In genomic region chr3:123405936-123406510, GRCh38 we compare ENCODE assay signal across 27 cellular contexts. TPM values are rescaled to one million over a fixed set of nuclear protein-coding genes. Genes with fewer than 3 reads are reported as not detected.
DNase-seq lines count a peak whose midpoint lies in the region; ATAC-seq and TF ChIP-seq lines count a peak whose summit lies in the region.
"Had no signal": no experiment of that assay in that cellular context is flagged by ENCODE, and none has a peak within 500 bp of the region (broad histone marks: within the 10 kb centered on the region; RNA-seq: fewer than 3 reads in every experiment).

No MANE protein-coding gene starts in this region.

- ATAC-seq in Right ventricle myocardium inferior (no peak), upper lobe of right lung (no peak), GM19467 (IDR thresholded peaks at IDR 0.05; ENCODE audit: unreplicated experiment) (no peak)
- ATAC-seq: activated CD8-positive, alpha-beta T cell treated with anti-CD3 and anti-CD28 coated beads, Interleukin-2, amount 10 ng/mL, durations not matched to agents 7 days and 5 days; activated naive CD8-positive, alpha-beta T cell treated with anti-CD3 and anti-CD28 coated beads, Interleukin-2, amount 50 U/mL, for 24 hours; stimulated activated memory B cell treated with anti-CD40 and anti-IgM and Interleukin-4, amounts not matched to agents 10 μg/mL and 1 μg/mL and 100 μg/mL, for 72 hours had no signal

- no peaks in the 10 kb centered on the region for H3K27me3 ChIP-seq in left ventricle myocardium inferior (ENCODE audit: low read depth)
- no peaks in the 10 kb centered on the region for H3K27me3 ChIP-seq in upper lobe of right lung
- H3K27me3 ChIP-seq: colonic mucosa, SJSA1 had no signal

- H3K9me3 Mint-ChIP-seq in MCF 10A (ENCODE audit: unreplicated experiment): no peaks in the 10 kb centered on the region
- H3K9me3 Mint-ChIP-seq: activated naive CD8-positive, alpha-beta T cell treated with anti-CD3 and anti-CD28 coated beads, Interleukin-2, amount 50 U/mL, for 24 hours; stimulated activated memory B cell treated with anti-CD40 and anti-IgM and Interleukin-4, amounts not matched to agents 10 μg/mL and 1 μg/mL and 100 μg/mL, for 72 hours had no signal

- no TSS peak for BruUV-seq in MCF 10A (replicated peaks; lab: Mats Ljungman, UMichigan)

- intact Hi-C loops in Right ventricle myocardium inferior (cut with DNase I) (loop anchor here (5.0 kb wide), 1 partner anchor 34 kb away; no protein-coding TSS in a partner anchor), cardiac septum (cut with DNase I) (no loop called here), left ventricle myocardium inferior (cut with micrococcal nuclease) (no loop called here), posterior vena cava (cut with DNase I) (no loop called here), upper lobe of right lung (cut with DNase I) (no loop called here), MCF 10A (cut with micrococcal nuclease) (no loop called here)

- CTCF ChIA-PET in MCF 10A (lab: Yijun Ruan, JAX): no interaction called here

- H3K36me3 Mint-ChIP-seq in MCF 10A (ENCODE audit: insufficient read depth, unreplicated experiment): no peaks in the 10 kb centered on the region
- H3K36me3 Mint-ChIP-seq: CD4-positive, alpha-beta memory T cell; stimulated activated memory B cell treated with anti-CD40 and anti-IgM and Interleukin-4, amounts not matched to agents 10 μg/mL and 1 μg/mL and 100 μg/mL, for 72 hours had no signal

- H3K36me3 ChIP-seq in left ventricle myocardium inferior (no peaks in the 10 kb centered on the region), upper lobe of right lung (no peaks in the 10 kb centered on the region)
- H3K36me3 ChIP-seq: brain microvascular endothelial cell, colonic mucosa, neutrophil, SJSA1 had no signal

- POLR2A ChIA-PET in MCF 10A (lab: Yijun Ruan, JAX): no interaction called here

- DNase-seq in Right ventricle myocardium inferior (ENCODE audit: missing footprints) (peak; percentile 66), cardiac septum (ENCODE audit: low spot score) (no peak), left ventricle myocardium inferior (no peak), posterior vena cava (ENCODE audit: low spot score) (peak; percentile 23), upper lobe of right lung (peak; percentile 15), MCF 10A (ENCODE audit: unreplicated experiment) (no peak), NCI-H1694 (lab: John Stamatoyannopoulos, UW) (no peak)
- DNase-seq: activated CD4-positive, alpha-beta T cell treated with anti-CD3 and anti-CD28 coated beads for 1 hour; activated CD8-positive, alpha-beta T cell treated with anti-CD3 and anti-CD28 coated beads, Interleukin-2, amount 10 ng/mL, durations not matched to agents 7 days and 5 days; activated gamma-delta T cell; activated naive CD8-positive, alpha-beta T cell treated with anti-CD3 and anti-CD28 coated beads, Interleukin-2, amount 50 U/mL, for 24 hours; activated T-cell treated with anti-CD3 and anti-CD28 coated beads for 4 hours; brain microvascular endothelial cell; CD4-positive, alpha-beta memory T cell; DMS153; KG1; mammary epithelial cell; NCI-H1436 treated with DMSO at 0.1 percent for 48 hours; stimulated activated CD4-positive, alpha-beta T cell treated with anti-CD3 and anti-CD28 coated beads, Interleukin-4, amount 100 ng/mL, for 1 hour; T-helper 1 cell; trophoblast cell had no signal

- TF ChIP-seq CTCF in left ventricle myocardium inferior (IDR thresholded peaks at IDR 0.05; ENCODE audit: borderline replicate concordance): no peak
- no peak for TF ChIP-seq CTCF in upper lobe of right lung (IDR thresholded peaks at IDR 0.05)
- no peak for TF ChIP-seq CTCF in MCF 10A (IDR thresholded peaks at IDR 0.05; ENCODE audit: unreplicated experiment)

- no peaks in the 10 kb centered on the region for H3K9me3 ChIP-seq in left ventricle myocardium inferior (replicated peaks)
- H3K9me3 ChIP-seq in upper lobe of right lung: no peaks in the 10 kb centered on the region
- H3K9me3 ChIP-seq: colonic mucosa, neutrophil, SJSA1 had no signal

- peaks cover 32% of the 10 kb centered on the region for H3K27me3 Mint-ChIP-seq in MCF 10A (ENCODE audit: insufficient read depth, unreplicated experiment)
- H3K27me3 Mint-ChIP-seq: activated naive CD8-positive, alpha-beta T cell treated with anti-CD3 and anti-CD28 coated beads, Interleukin-2, amount 50 U/mL, for 24 hours had no signal

- H3K4me1 Mint-ChIP-seq in MCF 10A (ENCODE audit: insufficient read depth, unreplicated experiment): no peaks in the 10 kb centered on the region
- H3K4me1 Mint-ChIP-seq: activated naive CD8-positive, alpha-beta T cell treated with anti-CD3 and anti-CD28 coated beads, Interleukin-2, amount 50 U/mL, for 24 hours; CD4-positive, alpha-beta memory T cell; stimulated activated memory B cell treated with anti-CD40 and anti-IgM and Interleukin-4, amounts not matched to agents 10 μg/mL and 1 μg/mL and 100 μg/mL, for 72 hours had no signal

- H3K27ac Mint-ChIP-seq in MCF 10A (ENCODE audit: low read depth, unreplicated experiment): no peak overlapping the region
- H3K27ac Mint-ChIP-seq: activated CD8-positive, alpha-beta T cell treated with anti-CD3 and anti-CD28 coated beads, Interleukin-2, amount 10 ng/mL, durations not matched to agents 7 days and 5 days; activated naive CD8-positive, alpha-beta T cell treated with anti-CD3 and anti-CD28 coated beads, Interleukin-2, amount 50 U/mL, for 24 hours; CD4-positive, alpha-beta memory T cell; stimulated activated memory B cell treated with anti-CD40 and anti-IgM and Interleukin-4, amounts not matched to agents 10 μg/mL and 1 μg/mL and 100 μg/mL, for 72 hours had no signal

- H3K4me1 ChIP-seq in left ventricle myocardium inferior (peaks cover 96% of the 10 kb centered on the region), upper lobe of right lung (no peaks in the 10 kb centered on the region)
- H3K4me1 ChIP-seq: colonic mucosa, SJSA1 had no signal

- H3K27ac ChIP-seq in left ventricle myocardium inferior (replicated peaks) (peak overlapping the region; percentile 89), upper lobe of right lung (no peak overlapping the region)
- H3K27ac ChIP-seq: 22Rv1, brain microvascular endothelial cell, colonic mucosa, neutrophil, SJSA1 had no signal

- H3K4me3 ChIP-seq in left ventricle myocardium inferior (no peak overlapping the region), upper lobe of right lung (no peak overlapping the region)
- H3K4me3 ChIP-seq: colonic mucosa, SJSA1 had no signal

- no peak overlapping the region for H3K4me3 Mint-ChIP-seq in MCF 10A (ENCODE audit: unreplicated experiment)
- H3K4me3 Mint-ChIP-seq: activated CD8-positive, alpha-beta T cell treated with anti-CD3 and anti-CD28 coated beads, Interleukin-2, amount 10 ng/mL, durations not matched to agents 7 days and 5 days; activated naive CD8-positive, alpha-beta T cell treated with anti-CD3 and anti-CD28 coated beads, Interleukin-2, amount 50 U/mL, for 24 hours; stimulated activated memory B cell treated with anti-CD40 and anti-IgM and Interleukin-4, amounts not matched to agents 10 μg/mL and 1 μg/mL and 100 μg/mL, for 72 hours had no signal

RNA-seq across cellular contexts. Expression of gene ADCY5, which starts 42.9 kb away (rescaled TPM):
- total RNA-seq in Right ventricle myocardium inferior (232 TPM), cardiac septum (192 TPM), left ventricle myocardium inferior (249 TPM), posterior vena cava (10 to 100 TPM; 41.1 to 42.6 TPM), upper lobe of right lung (4.0 TPM), MCF 10A (2022) (not detected in 2 replicates)
- total RNA-seq: activated CD8-positive, alpha-beta T cell treated with anti-CD3 and anti-CD28 coated beads, Interleukin-2, amount 10 ng/mL, durations not matched to agents 7 days and 5 days; CD4-positive, alpha-beta memory T cell had no signal

Comparison
In these comparisons a context has a peak if more than half of its experiments do, and no peak if none do; other contexts are left out.
1. DNase-seq: peak in Right ventricle myocardium inferior (single experiment), posterior vena cava (single experiment) and upper lobe of right lung (single experiment); none in cardiac septum (single experiment), left ventricle myocardium inferior (single experiment), MCF 10A (single experiment) and NCI-H1694 (single experiment).